ENCODE assay signal across 8 cellular contexts in the genomic region with DNA sequence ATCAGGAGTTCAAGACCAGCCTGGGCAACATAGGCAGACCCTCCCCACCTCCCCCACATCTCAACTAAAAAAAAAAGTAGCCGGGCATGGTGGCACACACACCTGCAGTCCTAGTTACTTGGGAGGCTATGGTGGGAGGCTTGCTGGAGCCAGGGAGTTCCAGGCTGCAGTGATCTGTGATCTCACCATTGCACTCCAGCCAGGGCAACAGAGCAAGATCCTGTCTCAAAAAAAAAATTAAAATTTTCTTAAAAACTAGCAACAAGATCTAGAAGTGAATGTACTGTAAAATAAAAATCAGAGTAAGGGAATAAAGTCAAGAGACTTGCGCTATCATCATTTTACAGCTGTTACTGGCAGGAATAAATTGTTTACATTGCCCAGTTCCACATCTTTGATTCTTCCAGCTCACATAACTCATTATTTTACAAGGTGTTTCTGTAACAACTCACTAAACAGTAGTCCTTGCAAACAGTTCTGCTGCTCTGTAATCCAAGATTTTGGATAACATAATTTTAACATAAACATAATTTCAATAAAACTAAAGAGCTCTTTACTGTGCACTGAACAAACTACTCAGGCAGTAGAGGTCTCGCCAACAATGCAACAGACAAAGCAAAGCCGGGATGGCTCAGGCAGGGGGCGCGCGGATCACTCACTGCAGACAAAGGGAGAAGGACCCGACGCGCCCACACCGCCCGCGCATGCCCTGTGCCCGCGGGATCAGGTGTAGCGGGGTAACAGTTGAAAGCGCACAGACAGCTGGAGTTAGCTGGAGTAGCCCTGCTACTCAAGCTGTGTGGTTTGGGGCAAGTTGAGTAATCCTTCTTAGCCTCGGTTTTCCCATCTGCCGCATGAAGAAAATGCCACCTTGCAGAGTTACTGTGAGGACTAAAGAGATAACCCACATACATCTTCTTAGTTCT.
A peak's percentile ranks its signal among the peaks of the same experiment; 100 is the strongest.
DNase-seq lines count a peak whose midpoint lies in the region; ATAC-seq lines count a peak whose summit lies in the region.

No MANE protein-coding gene starts in this region.

- peaks cover 9% of the 10 kb centered on the region for H3K4me1 Mint-ChIP-seq in activated CD4-positive, alpha-beta T cell treated with anti-CD3 and anti-CD28 coated beads, Interleukin-2, amount 10 ng/mL, durations not matched to agents 7 days and 5 days

- H3K27me3 ChIP-seq in BLaER1 treated with 17β-estradiol and CSF1 and Interleukin-3, amounts not matched to agents 10 nM and 100 nM = no peaks in the 10 kb centered on the region

- no peak overlapping the region for H3K27ac ChIP-seq in BLaER1 treated with 17β-estradiol and CSF1 and Interleukin-3, amounts not matched to agents 10 nM and 100 nM

- no peak overlapping the region for H3K4me3 Mint-ChIP-seq in activated CD4-positive, alpha-beta T cell treated with anti-CD3 and anti-CD28 coated beads, Interleukin-2, amount 10 ng/mL, durations not matched to agents 7 days and 5 days

- H3K9me3 Mint-ChIP-seq in activated CD4-positive, alpha-beta T cell treated with anti-CD3 and anti-CD28 coated beads, Interleukin-2, amount 10 ng/mL, durations not matched to agents 7 days and 5 days = no peaks in the 10 kb centered on the region

- peaks cover 53% of the 10 kb centered on the region for H3K27me3 Mint-ChIP-seq in activated CD4-positive, alpha-beta T cell treated with anti-CD3 and anti-CD28 coated beads, Interleukin-2, amount 10 ng/mL, durations not matched to agents 7 days and 5 days

- peaks cover 0 to 16% (median 7%) of the 10 kb centered on the region in 10 experiments; a peak in 9 of 20 replicates for H3K4me1 ChIP-seq in BLaER1 treated with 17β-estradiol and CSF1 and Interleukin-3, amounts not matched to agents 10 nM and 100 nM

- peak; percentile 82 for ATAC-seq in GM19372 (IDR thresholded peaks at IDR 0.05; ENCODE audit: low read depth, unreplicated experiment)
- peak; percentile 74 for ATAC-seq in HG03520 (IDR thresholded peaks at IDR 0.05; ENCODE audit: unreplicated experiment)

- peak overlapping the region in 2 of 10 experiments; percentile 13 to 19; a peak in 1 of 20 replicates for H3K4me3 ChIP-seq in BLaER1 treated with 17β-estradiol and CSF1 and Interleukin-3, amounts not matched to agents 10 nM and 100 nM

- no peaks in the 10 kb centered on the region for H3K36me3 ChIP-seq in BLaER1 treated with 17β-estradiol and CSF1 and Interleukin-3, amounts not matched to agents 10 nM and 100 nM

- H4K20me1 ChIP-seq in BLaER1 treated with 17β-estradiol and CSF1 and Interleukin-3, amounts not matched to agents 10 nM and 100 nM = no peaks in the 10 kb centered on the region

- H3K27ac Mint-ChIP-seq in activated CD4-positive, alpha-beta T cell treated with anti-CD3 and anti-CD28 coated beads, Interleukin-2, amount 10 ng/mL, durations not matched to agents 7 days and 5 days = no peak overlapping the region

- H3K9ac ChIP-seq in BLaER1 treated with 17β-estradiol and CSF1 and Interleukin-3, amounts not matched to agents 10 nM and 100 nM = no peak overlapping the region

- CTCF ChIA-PET in activated CD4-positive, alpha-beta T cell treated with anti-CD3 and anti-CD28 coated beads, Interleukin-2, amount 10 ng/mL, durations not matched to agents 7 days and 5 days (lab: Charles Lee) = interaction anchor here (0.7 to 6.9 kb wide), 12 partner anchors 9 to 291 kb away, joined by 3 to 34 read pairs (median 4); no protein-coding TSS in a partner anchor

- H3K9me3 ChIP-seq in BLaER1 treated with 17β-estradiol and CSF1 and Interleukin-3, amounts not matched to agents 10 nM and 100 nM (replicated peaks in 1 of 11) = no peaks in the 10 kb centered on the region

- DNase-seq in NCI-H524 treated with DMSO at 0.1 percent for 48 hours (lab: John Stamatoyannopoulos, UW) (peak; percentile 92), dermis blood vessel endothelial cell (peak; percentile 67), mucosa of gallbladder (ENCODE audit: low spot score) (peak; percentile 59)
- peak; percentile 84 for DNase-seq in activated CD4-positive, alpha-beta T cell treated with anti-CD3 and anti-CD28 coated beads, Interleukin-2, amount 10 ng/mL, durations not matched to agents 7 days and 5 days
- DNase-seq in stimulated activated CD8-positive, alpha-beta memory T cell treated with anti-CD3 and anti-CD28 coated beads, Interleukin-7, amount 100 ng/mL, for 24 hours (ENCODE audit: low read depth) = peak; percentile 55

- H3K4me2 ChIP-seq in BLaER1 treated with 17β-estradiol and CSF1 and Interleukin-3, amounts not matched to agents 10 nM and 100 nM = peak overlapping the region; percentile 16 to 87 (median 36)

- POLR2A ChIA-PET in activated CD4-positive, alpha-beta T cell treated with anti-CD3 and anti-CD28 coated beads, Interleukin-2, amount 10 ng/mL, durations not matched to agents 7 days and 5 days (lab: Charles Lee) = no interaction called here

- H3K36me3 Mint-ChIP-seq in activated CD4-positive, alpha-beta T cell treated with anti-CD3 and anti-CD28 coated beads, Interleukin-2, amount 10 ng/mL, durations not matched to agents 7 days and 5 days (ENCODE audit: low read depth) = no peaks in the 10 kb centered on the region
